Comparison of ENCODE assay signal across 26 cellular contexts in the genomic region with DNA sequence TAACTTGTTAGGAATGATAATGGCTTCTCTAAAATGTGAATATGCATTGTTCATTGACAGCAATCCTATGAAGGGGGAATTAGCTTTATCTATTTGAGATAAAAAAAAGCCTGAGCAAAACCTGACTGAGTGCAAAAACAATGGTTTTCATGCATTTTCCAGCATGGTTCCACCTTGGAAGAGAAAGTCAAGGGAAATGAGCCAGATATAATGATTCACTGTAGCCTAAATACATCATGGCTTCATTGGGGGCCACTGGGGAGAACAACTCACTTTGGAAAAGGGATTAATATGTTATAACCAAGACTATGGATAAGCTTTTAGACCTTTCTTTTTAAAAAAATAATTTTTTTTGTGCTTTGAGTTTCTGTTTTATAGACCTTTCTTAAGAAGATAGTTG.
DNase-seq lines count a peak whose midpoint lies in the region; ATAC-seq and TF ChIP-seq lines count a peak whose summit lies in the region.
"Had no signal": no experiment of that assay in that cellular context is flagged by ENCODE, and none has a peak within 500 bp of the region (broad histone marks: within the 10 kb centered on the region; RNA-seq: fewer than 3 reads in every experiment).

No MANE protein-coding gene starts in this region.

- H3K27me3 ChIP-seq in foreskin keratinocyte = no peaks in the 10 kb centered on the region
- H3K27me3 ChIP-seq: adrenal gland, BLaER1, esophagus squamous epithelium, ovary had no signal

- in situ Hi-C loops in astrocyte of the cerebellum (cut with HindIII; ENCODE audit: low sequenced_read_pairs) = no loop called here

- H3K9me3 ChIP-seq in mucosa of descending colon = no peaks in the 10 kb centered on the region
- H3K9me3 ChIP-seq: A549, adrenal gland, esophagus squamous epithelium, ovary had no signal

- ATAC-seq in foreskin keratinocyte = peak; percentile 45
- ATAC-seq in mucosa of descending colon = no peak
- no peak for ATAC-seq in GM19397 (IDR thresholded peaks at IDR 0.05; ENCODE audit: unreplicated experiment)
- ATAC-seq: A549; effector memory CD8-positive, alpha-beta T cell; left ventricle myocardium superior; natural killer cell; T-cell had no signal

- no peaks in the 10 kb centered on the region for H3K36me3 ChIP-seq in mucosa of descending colon (ENCODE audit: low read depth)
- H3K36me3 ChIP-seq: adrenal gland, BLaER1, esophagus squamous epithelium, ovary had no signal

- H3K4me3 ChIP-seq in astrocyte of the cerebellum (ENCODE audit: low read depth, low read length) = no peak overlapping the region
- H3K4me3 ChIP-seq in mucosa of descending colon = no peak overlapping the region
- H3K4me3 ChIP-seq: A549, adrenal gland, BLaER1, esophagus squamous epithelium, ovary had no signal

- H3K4me1 ChIP-seq in foreskin keratinocyte (peaks cover 41% of the 10 kb centered on the region), mucosa of descending colon (ENCODE audit: low read depth) (no peaks in the 10 kb centered on the region)
- H3K4me1 ChIP-seq: A549, adrenal gland, BLaER1, esophagus squamous epithelium had no signal

- peak overlapping the region; percentile 90 for H3K27ac ChIP-seq in foreskin keratinocyte
- H3K27ac ChIP-seq: A549, adrenal gland, BLaER1, esophagus squamous epithelium, ovary had no signal

- peak; percentile 15 for DNase-seq in AG08395 (ENCODE audit: low spot score)
- peak; percentile 70 for DNase-seq in NCI-H226
- peak; percentile 59 for DNase-seq in astrocyte of the cerebellum (ENCODE audit: low read depth)
- no peak for DNase-seq in foreskin keratinocyte
- DNase-seq in hypothalamus (lab: John Stamatoyannopoulos, UW) = no peak
- no peak for DNase-seq in mucosa of descending colon
- DNase-seq in HT-29 (ENCODE audit: low spot score) = no peak
- DNase-seq: activated CD4-positive, alpha-beta memory T cell treated with anti-CD3 and anti-CD28 coated beads for 36 hours; activated CD8-positive, alpha-beta memory T cell treated with anti-CD3 and anti-CD28 coated beads, Interleukin-2, amount 50 U/mL, for 4 hours; activated naive CD4-positive, alpha-beta T cell treated with anti-CD3 and anti-CD28 coated beads for 36 hours; adrenal gland; cortex of kidney; effector memory CD8-positive, alpha-beta T cell; esophagus squamous epithelium; left ventricle myocardium superior; midbrain; natural killer cell; NCI-H524 treated with DMSO at 0.1 percent for 48 hours; ovary; SHP77 treated with DMSO at 0.1 percent for 48 hours; small intestine; stimulated activated CD4-positive, alpha-beta T cell treated with anti-CD3 and anti-CD28 coated beads, Interleukin-1b, Interleukin-23, amount 100 ng/mL, for 48 hours; T-cell had no signal

- TF ChIP-seq CTCF in astrocyte of the cerebellum (IDR thresholded peaks at IDR 0.05; ENCODE audit: low read depth, low read length, missing control alignments) = no peak
- no peak for TF ChIP-seq CTCF in foreskin keratinocyte (conservative IDR thresholded peaks at IDR 0.05)
- no peak for TF ChIP-seq CTCF in mucosa of descending colon (IDR thresholded peaks at IDR 0.05)

- intact Hi-C loops in mucosa of descending colon (cut with DNase I, micrococcal nuclease) = no loop called here

Comparison
In these comparisons a context has a peak if more than half of its experiments do, and no peak if none do; other contexts are left out.
1. DNase-seq: peak in AG08395 (single experiment), NCI-H226 (single experiment) and astrocyte of the cerebellum (single experiment); none in foreskin keratinocyte (0 of 2), hypothalamus (0 of 51), mucosa of descending colon (0 of 3) and HT-29 (single experiment).